ENCODE assay signal across 8 cellular contexts in genomic region chr13:46894534-46894906, GRCh38. TPM values are rescaled to one million over a fixed set of nuclear protein-coding genes. Genes with fewer than 3 reads are reported as not detected.
DNase-seq lines count a peak whose midpoint lies in the region; ATAC-seq and TF ChIP-seq lines count a peak whose summit lies in the region.

No MANE protein-coding gene starts in this region.

- H3K27ac Mint-ChIP-seq in CD14-positive monocyte (peak overlapping the region in 1 of 7 donors; percentile 22), nephron (peak overlapping the region; percentile 92 to 97 (median 97))

- H3K36me3 Mint-ChIP-seq in CD14-positive monocyte (no peaks in the 10 kb centered on the region), nephron (ENCODE audit: low read depth) (peaks cover 5% of the 10 kb centered on the region)

- intact Hi-C loops in CD14-positive monocyte (cut with micrococcal nuclease), result loop anchor here in 1 of 2 donors (5.0 kb wide), 1 partner anchor 878 kb away; no protein-coding TSS in a partner anchor

- H3K9me3 Mint-ChIP-seq in CD14-positive monocyte (peaks cover 0 to 4% (median 0%) of the 10 kb centered on the region in 7 donors), nephron (peaks cover 6% of the 10 kb centered on the region)

- ATAC-seq in GM19455 (IDR thresholded peaks at IDR 0.05; ENCODE audit: unreplicated experiment), result no peak
- ATAC-seq in HG02571 (IDR thresholded peaks at IDR 0.05; ENCODE audit: unreplicated experiment), result no peak

- H3K27me3 Mint-ChIP-seq in CD14-positive monocyte (ENCODE audit: low read depth in 3 of 3), result peaks cover 4 to 7% (median 5%) of the 10 kb centered on the region in 3 donors
- peaks cover 19% of the 10 kb centered on the region for H3K27me3 Mint-ChIP-seq in nephron (ENCODE audit: low read depth)

- no peak overlapping the region for H3K27ac ChIP-seq in HL-60 (replicated peaks)
- peak overlapping the region; percentile 67 to 89 for H3K27ac ChIP-seq in coronary artery

- no peak for DNase-seq in CD14-positive monocyte (ENCODE audit: low spot score)
- no peak for DNase-seq in HL-60 (ENCODE audit: low read depth in 1 of 2, low spot score in 1 of 2)
- no peak for DNase-seq in coronary artery (ENCODE audit: low spot score)
- no peak for DNase-seq in NCI-H187 treated with DMSO at 0.1 percent for 48 hours (lab: John Stamatoyannopoulos, UW)
- DNase-seq in NCI-H748 treated with DMSO at 0.1 percent for 48 hours (lab: John Stamatoyannopoulos, UW), result no peak

- TF ChIP-seq CTCF in CD14-positive monocyte (IDR thresholded peaks at IDR 0.05) (no peak), HL-60 (IDR thresholded peaks at IDR 0.05; ENCODE audit: insufficient read depth, low read length) (no peak), coronary artery (IDR thresholded peaks at IDR 0.05) (no peak), nephron (IDR thresholded peaks at IDR 0.05; ENCODE audit: unreplicated experiment in 3 of 3) (no peak)

- peaks cover 35% of the 10 kb centered on the region for H3K27me3 ChIP-seq in HL-60 (ENCODE audit: insufficient read depth, poor library complexity, severe bottlenecking)

- H3K4me3 Mint-ChIP-seq in CD14-positive monocyte (peak overlapping the region; percentile 78 to 91), nephron (peak overlapping the region; percentile 80 to 87 (median 86))

- H3K4me1 Mint-ChIP-seq in CD14-positive monocyte (peaks cover 36% of the 10 kb centered on the region), nephron (peaks cover 46% of the 10 kb centered on the region)

- H3K4me3 ChIP-seq in HL-60 (replicated peaks; ENCODE audit: insufficient read depth, low read length) (peak overlapping the region; percentile 74), coronary artery (peak overlapping the region; percentile 76)

RNA-seq across cellular contexts. Expression of gene HTR2A, which starts 2.3 kb away (rescaled TPM):
- not detected for polyA plus RNA-seq in CD14-positive monocyte
